ENCODE assay signal across 1 cellular context in genomic region chr20:20017001-20017851, GRCh38.
TF ChIP-seq lines count a peak whose summit lies in the region.

Gene NAA20, plus strand, starts transcription at chr20:20017362. Its CDS starts 35 bp downstream, at chr20:20017397.

TF ChIP-seq in K562, 482 proteins besides CTCF, POLR2A, EP300 and RAD21 (continued from another document and continues in another):
- TF ChIP-seq ATF2 (CRISPR knock-in tag; IDR thresholded peaks at IDR 0.05) (no peak), NONO (IDR thresholded peaks at IDR 0.05; ENCODE audit: low read depth in 2 of 2, low read length in 1 of 2) (no peak), PYGO2 (tag; IDR thresholded peaks at IDR 0.05) (no peak), XRCC3 (IDR thresholded peaks at IDR 0.05) (no peak), ZFPM2 (CRISPR knock-in tag; IDR thresholded peaks at IDR 0.05) (no peak), E4F1 (CRISPR knock-in tag; IDR thresholded peaks at IDR 0.05; ENCODE audit: borderline replicate concordance) (no peak), THRB (CRISPR knock-in tag; conservative IDR thresholded peaks at IDR 0.05) (no peak), CREM (IDR thresholded peaks at IDR 0.05; ENCODE audit: low read depth) (peak; percentile 61), RUNX1 (IDR thresholded peaks at IDR 0.05; ENCODE audit: low read depth) (no peak), CUX1 (CRISPR knock-in tag; IDR thresholded peaks at IDR 0.05) (no peak), NFIX (CRISPR knock-in tag; IDR thresholded peaks at IDR 0.05; ENCODE audit: low read depth) (no peak), DLX4 (CRISPR knock-in tag; IDR thresholded peaks at IDR 0.05) (no peak), GATA2 (CRISPR knock-in tag; IDR thresholded peaks at IDR 0.05) (no peak), TARDBP (IDR thresholded peaks at IDR 0.05) (no peak), ZBTB43 (CRISPR knock-in tag; IDR thresholded peaks at IDR 0.05) (no peak), SMC3 (conservative IDR thresholded peaks at IDR 0.05; ENCODE audit: insufficient read depth, low read depth, low read length) (0 out of 2 replicates have a peak, but pooled peaks have one; percentile 16), ZNF583 (CRISPR knock-in tag; IDR thresholded peaks at IDR 0.05) (no peak), HNRNPH1 (optimal IDR thresholded peaks at IDR 0.05; ENCODE audit: low read depth, low read length) (no peak), LEF1 (IDR thresholded peaks at IDR 0.05) (no peak), CXXC5 (CRISPR knock-in tag; IDR thresholded peaks at IDR 0.05) (peak; percentile 89), ZNF175 (CRISPR knock-in tag; IDR thresholded peaks at IDR 0.05; ENCODE audit: low read depth) (no peak), L3MBTL2 (IDR thresholded peaks at IDR 0.05) (peak; percentile 52; the same call in 1 of the 2 replicates), REST (CRISPR knock-in tag; IDR thresholded peaks at IDR 0.05; ENCODE audit: low read depth) (no peak), ZNF212 (CRISPR knock-in tag; IDR thresholded peaks at IDR 0.05) (no peak), ZNF165 (CRISPR knock-in tag; IDR thresholded peaks at IDR 0.05; ENCODE audit: borderline replicate concordance) (no peak), CREB3 (tag; conservative IDR thresholded peaks at IDR 0.05; ENCODE audit: low read depth) (no peak), PTBP1 (IDR thresholded peaks at IDR 0.05; ENCODE audit: low read depth, low read length) (no peak), KLF13 (tag; IDR thresholded peaks at IDR 0.05; ENCODE audit: borderline replicate concordance, low read depth) (no peak), SOX6 (IDR thresholded peaks at IDR 0.05) (no peak), AFF1 (IDR thresholded peaks at IDR 0.05; ENCODE audit: low read depth in 1 of 2, partially characterized antibody in 2 of 2) (no peak), ZFP30 (CRISPR knock-in tag; IDR thresholded peaks at IDR 0.05; ENCODE audit: borderline replicate concordance) (no peak), ZNF140 (CRISPR knock-in tag; IDR thresholded peaks at IDR 0.05) (no peak), ZNF511 (CRISPR knock-in tag; IDR thresholded peaks at IDR 0.05) (no peak), MXD1 (CRISPR knock-in tag; IDR thresholded peaks at IDR 0.05; ENCODE audit: borderline replicate concordance, poor library complexity, severe bottlenecking) (no peak), MAZ (CRISPR knock-in tag; conservative IDR thresholded peaks at IDR 0.05 in 1 of 2, IDR thresholded peaks at IDR 0.05 in 1 of 2) (peak; percentile 51 to 57), HMGN3 (IDR thresholded peaks at IDR 0.05; ENCODE audit: borderline replicate concordance, extremely low read depth, insufficient read length, low read depth, low read length) (peak; percentile 36)
